9 cellular contexts compared by ENCODE assay signal in the genomic region with DNA sequence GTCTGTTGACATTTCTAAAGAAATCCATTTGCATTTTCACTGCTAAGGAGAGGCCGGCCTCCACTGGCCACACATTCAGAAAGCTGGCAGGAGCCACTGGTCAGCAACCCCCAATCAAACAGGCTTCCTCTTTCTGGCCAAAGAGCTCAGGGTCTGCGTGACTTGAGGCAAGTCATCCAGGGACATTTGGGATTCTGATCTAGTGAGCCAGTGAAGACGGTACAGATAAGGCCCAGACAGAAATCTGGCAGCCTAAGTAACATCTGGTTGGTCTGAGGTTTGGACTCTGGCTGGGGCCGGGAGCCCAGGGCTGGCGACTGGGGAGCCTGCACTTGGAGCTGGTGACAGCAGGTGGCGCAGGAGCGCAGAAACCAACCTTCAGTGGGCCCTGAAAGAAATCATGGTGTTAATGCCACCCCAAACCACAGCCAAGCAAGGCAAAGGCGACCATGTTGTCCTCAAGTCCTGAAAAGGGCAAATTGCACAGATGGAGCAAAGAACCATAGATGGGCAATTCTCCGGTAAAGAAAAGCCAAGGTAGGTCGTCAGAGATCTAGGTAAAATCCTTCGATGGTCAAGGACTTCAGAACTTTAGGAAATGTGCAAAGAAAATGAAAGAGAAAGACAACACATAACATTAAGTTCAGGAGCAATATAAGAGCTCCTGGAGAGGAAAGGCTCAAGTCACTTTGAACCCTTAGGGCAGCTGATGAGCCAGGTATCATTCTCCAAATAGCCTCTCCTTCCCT.
DNase-seq lines count a peak whose midpoint lies in the region; ATAC-seq, FAIRE-seq and TF ChIP-seq lines count a peak whose summit lies in the region.
"Had no signal": no experiment of that assay in that cellular context is flagged by ENCODE, and none has a peak within 500 bp of the region (broad histone marks: within the 10 kb centered on the region; RNA-seq: fewer than 3 reads in every experiment).

No MANE protein-coding gene starts in this region.

- peak; percentile 98 to 99 for TF ChIP-seq CTCF in Caco-2 (IDR thresholded peaks at IDR 0.05; ENCODE audit: insufficient read depth in 1 of 2, low read depth in 1 of 2, low read length in 1 of 2, severe bottlenecking in 1 of 2, unreplicated experiment in 1 of 2)
- TF ChIP-seq CTCF in chondrocyte (IDR thresholded peaks at IDR 0.05), result peak; percentile 94

- H3K36me3 Mint-ChIP-seq in Caco-2 (ENCODE audit: insufficient read depth, unreplicated experiment), result no peaks in the 10 kb centered on the region
- H3K36me3 Mint-ChIP-seq in chondrocyte (ENCODE audit: low read depth), result no peaks in the 10 kb centered on the region

- BruUV-seq in Caco-2 (replicated peaks; lab: Mats Ljungman, UMichigan), result no TSS peak

- no peak overlapping the region for H3K27ac Mint-ChIP-seq in Caco-2 (ENCODE audit: unreplicated experiment)
- peak overlapping the region; percentile 67 for H3K27ac Mint-ChIP-seq in chondrocyte (ENCODE audit: unreplicated experiment)

- intact Hi-C loops in Caco-2 (cut with micrococcal nuclease; ENCODE audit: unreplicated experiment), result loop anchor here (1.0 to 5.0 kb wide), 5 partner anchors 227 to 559 kb away; no protein-coding TSS in a partner anchor

- H3K4me3 ChIP-seq in Caco-2 (ENCODE audit: low read depth, low read length), result no peak overlapping the region

- ATAC-seq in HG03520 (IDR thresholded peaks at IDR 0.05; ENCODE audit: unreplicated experiment), result peak; percentile 71

- H3K27me3 ChIP-seq in Caco-2 (replicated peaks; ENCODE audit: control insufficient read depth, insufficient read depth, low read length), result no peaks in the 10 kb centered on the region

- FAIRE-seq in GM19239 (lab: Jason Lieb, UNC), result peak; percentile 11
- FAIRE-seq: TTC549 had no signal

- H3K27me3 Mint-ChIP-seq in Caco-2 (ENCODE audit: insufficient read depth, unreplicated experiment), result peaks cover 12% of the 10 kb centered on the region
- H3K27me3 Mint-ChIP-seq in chondrocyte (ENCODE audit: low read depth), result no peaks in the 10 kb centered on the region

- no peaks in the 10 kb centered on the region for H3K9me3 ChIP-seq in Caco-2

- DNase-seq in Caco-2, result peak; percentile 68 to 82
- peak; percentile 40 for DNase-seq in GM19239 (ENCODE audit: insufficient read length, low spot score)
- DNase-seq in RPMI8226, result peak; percentile 54
- no peak for DNase-seq in chondrocyte (ENCODE audit: low spot score)
- peak; percentile 82 for DNase-seq in left kidney (ENCODE audit: low read depth, low spot score)
- DNase-seq in stimulated activated CD4-positive, alpha-beta T cell treated with anti-CD3 and anti-CD28 coated beads, TNF-alpha, amount 100 ng/mL, for 48 hours (ENCODE audit: low read depth in 3 of 3), result peak in 2 of 3 donors; percentile 12
- no peak for DNase-seq in NK-92 treated with Interleukin-12 subunit alpha and Interleukin-12 subunit beta, amount 100 ng/mL, for 24 hours (lab: John Stamatoyannopoulos, UW)

- CTCF ChIA-PET in Caco-2 (lab: Charles Lee), result interaction anchor here (0.6 to 3.1 kb wide), 5 partner anchors 9 to 489 kb away, joined by 3 to 19 read pairs (median 4); no protein-coding TSS in a partner anchor

- H3K4me3 Mint-ChIP-seq in Caco-2 (ENCODE audit: unreplicated experiment) (no peak overlapping the region), chondrocyte (ENCODE audit: unreplicated experiment) (no peak overlapping the region)

- H3K4me1 Mint-ChIP-seq in Caco-2 (ENCODE audit: low read depth, unreplicated experiment) (no peaks in the 10 kb centered on the region), chondrocyte (ENCODE audit: low read depth) (peaks cover 32% of the 10 kb centered on the region)

- H3K4me1 ChIP-seq in Caco-2, result no peaks in the 10 kb centered on the region

- H3K36me3 ChIP-seq in Caco-2 (ENCODE audit: control insufficient read depth, insufficient read depth, low read length), result no peaks in the 10 kb centered on the region

- H3K9me3 Mint-ChIP-seq in Caco-2 (ENCODE audit: unreplicated experiment) (no peaks in the 10 kb centered on the region), chondrocyte (ENCODE audit: low read depth) (no peaks in the 10 kb centered on the region)

- POLR2A ChIA-PET in Caco-2 (lab: Charles Lee), result no interaction called here

Comparison
In these comparisons a context has a peak if more than half of its experiments do, and no peak if none do; other contexts are left out.
1. DNase-seq: peak in Caco-2 (2 of 2), GM19239 (single experiment), RPMI8226 (single experiment), left kidney (single experiment) and stimulated activated CD4-positive, alpha-beta T cell treated with anti-CD3 and anti-CD28 coated beads, TNF-alpha, amount 100 ng/mL, for 48 hours (2 of 3); none in chondrocyte (single experiment) and NK-92 treated with Interleukin-12 subunit alpha and Interleukin-12 subunit beta, amount 100 ng/mL, for 24 hours (single experiment).